Comparison of ENCODE assay signal across 16 cellular contexts in genomic region chr3:38634133-38634532, GRCh38. TPM values are rescaled to one million over a fixed set of nuclear protein-coding genes. Genes with fewer than 3 reads are reported as not detected.
DNase-seq lines count a peak whose midpoint lies in the region; ATAC-seq and TF ChIP-seq lines count a peak whose summit lies in the region.
"Had no signal": no experiment of that assay in that cellular context is flagged by ENCODE, and none has a peak within 500 bp of the region (broad histone marks: within the 10 kb centered on the region; RNA-seq: fewer than 3 reads in every experiment).

No MANE protein-coding gene starts in this region.

- WGBS in heart left ventricle, 4 donors, result 21 to 26% (median 23%) methylated on average over 11 of the region's 11 CpGs
- WGBS in smooth muscle cell (ENCODE audit: low lambda C conversion rate), result 57% methylated on average over 11 of the region's 11 CpGs

- peak overlapping the region; percentile 26 for H3K4me2 ChIP-seq in smooth muscle cell

- H3K27ac ChIP-seq in SJSA1, result no peak overlapping the region
- peak overlapping the region in 9 of 12 donors; percentile 27 to 97 (median 70) for H3K27ac ChIP-seq in heart left ventricle
- no peak overlapping the region for H3K27ac ChIP-seq in smooth muscle cell (ENCODE audit: low read depth)
- H3K27ac ChIP-seq in caudate nucleus (ENCODE audit: low read depth, low read length), result no peak overlapping the region
- H3K27ac ChIP-seq: ascending aorta had no signal

- no peak overlapping the region for H3K9ac ChIP-seq in smooth muscle cell (ENCODE audit: low read depth)

- H3K79me2 ChIP-seq in smooth muscle cell (ENCODE audit: low read depth), result no peaks in the 10 kb centered on the region

- peaks cover 16% of the 10 kb centered on the region for H3K4me1 ChIP-seq in SJSA1 (replicated peaks)
- peaks cover 0 to 83% (median 35%) of the 10 kb centered on the region in 12 donors for H3K4me1 ChIP-seq in heart left ventricle
- peaks cover 6% of the 10 kb centered on the region for H3K4me1 ChIP-seq in smooth muscle cell (ENCODE audit: low read depth)
- H3K4me1 ChIP-seq: ascending aorta had no signal

- H3K9me3 ChIP-seq in SJSA1 (replicated peaks) (no peaks in the 10 kb centered on the region), heart left ventricle (no peaks in the 10 kb centered on the region), smooth muscle cell (replicated peaks; ENCODE audit: low read depth) (no peaks in the 10 kb centered on the region)
- H3K9me3 ChIP-seq: ascending aorta had no signal

- no peak overlapping the region for H2AFZ ChIP-seq in smooth muscle cell (ENCODE audit: low read depth)

- intact Hi-C loops in heart left ventricle (cut with DNase I), result no loop called here

- H3K27me3 ChIP-seq in SJSA1 (replicated peaks) (no peaks in the 10 kb centered on the region), heart left ventricle (no peaks in the 10 kb centered on the region), smooth muscle cell (ENCODE audit: low read depth) (peaks cover 23% of the 10 kb centered on the region)
- H3K27me3 ChIP-seq: ascending aorta had no signal

- DNase-seq in HFF-Myc (ENCODE audit: extremely low read depth, low read depth), result peak; percentile 25
- peak; percentile 50 to 72 for DNase-seq in SJSA1 (ENCODE audit: low read depth in 1 of 2, low spot score in 2 of 2)
- DNase-seq in heart left ventricle, result peak in 4 of 5 donors; percentile 33 to 53 (median 50)
- no peak for DNase-seq in smooth muscle cell (lab: John Stamatoyannopoulos, UW; ENCODE audit: unreplicated experiment)
- no peak for DNase-seq in caudate nucleus (lab: John Stamatoyannopoulos, UW)
- DNase-seq in NCI-H2107 treated with DMSO at 0.1 percent for 48 hours (lab: John Stamatoyannopoulos, UW; ENCODE audit: unreplicated experiment), result no peak
- DNase-seq: activated CD4-positive, CD25-positive, alpha-beta regulatory T cell; activated T-cell treated with anti-CD3 and anti-CD28 coated beads, Interleukin-2, amount 50 U/mL, for 1 hour; DMS153; NCI-H510A treated with DMSO at 0.1 percent for 48 hours; SIG-M5 had no signal

- TF ChIP-seq CTCF in HFF-Myc (IDR thresholded peaks at IDR 0.05; ENCODE audit: low read depth, low read length, missing control alignments) (no peak), heart left ventricle (IDR thresholded peaks at IDR 0.05) (no peak), smooth muscle cell (IDR thresholded peaks at IDR 0.05; ENCODE audit: borderline replicate concordance, insufficient read depth, poor library complexity, severe bottlenecking) (no peak)

- no peaks in the 10 kb centered on the region for H3K36me3 ChIP-seq in SJSA1
- peaks cover 0 to 15% (median 0%) of the 10 kb centered on the region in 9 donors for H3K36me3 ChIP-seq in heart left ventricle
- H3K36me3 ChIP-seq in smooth muscle cell (ENCODE audit: low read depth), result no peaks in the 10 kb centered on the region
- H3K36me3 ChIP-seq: ascending aorta had no signal

- TF ChIP-seq POLR2A in heart left ventricle (IDR thresholded peaks at IDR 0.05), result no peak

- no peaks in the 10 kb centered on the region for H4K20me1 ChIP-seq in smooth muscle cell (ENCODE audit: low read depth)

- H3F3A ChIP-seq in smooth muscle cell (ENCODE audit: low read depth), result no peaks in the 10 kb centered on the region

- ATAC-seq in heart left ventricle (peak; percentile 23 to 79 (median 52)), GM18502 (IDR thresholded peaks at IDR 0.05; ENCODE audit: poor library complexity, unreplicated experiment) (no peak)
- ATAC-seq: GM12878, sciatic nerve had no signal

- H3K4me3 ChIP-seq in HFF-Myc (replicated peaks; ENCODE audit: low read depth, low read length) (no peak overlapping the region), SJSA1 (no peak overlapping the region), heart left ventricle (no peak overlapping the region), smooth muscle cell (no peak overlapping the region)
- H3K4me3 ChIP-seq: ascending aorta, GM12878 had no signal

RNA-seq across cellular contexts. Expression of gene SCN5A, which starts 15.4 kb away (rescaled TPM):
- 1.6 and 4.1 TPM in 2 replicates for total RNA-seq in SJSA1 (2014; rRNA removed; shearing (Covaris generic))
- total RNA-seq in heart left ventricle, result 100 to 1,000 TPM; 133 to 242 (median 198) TPM
- polyA plus RNA-seq in heart left ventricle, result 10 to 100 TPM; 88.4 to 92.5 TPM
- total RNA-seq in smooth muscle cell, result 0.76 and 3.4 TPM in 2 replicates
- polyA plus RNA-seq in smooth muscle cell, result 0.93 and 1.6 TPM in 2 replicates
- total RNA-seq: GM12878, mononuclear cell had no signal
- polyA plus RNA-seq: GM12878 had no signal

Comparison
In these comparisons a context has a peak if more than half of its experiments do, and no peak if none do; other contexts are left out.
1. DNase-seq: peak in HFF-Myc (single experiment), SJSA1 (2 of 2) and heart left ventricle (4 of 5); none in smooth muscle cell (single experiment), caudate nucleus (0 of 61) and NCI-H2107 treated with DMSO at 0.1 percent for 48 hours (single experiment).
2. H3K27ac ChIP-seq: peak in heart left ventricle (9 of 12); none in SJSA1 (single experiment), smooth muscle cell (single experiment) and caudate nucleus (single experiment).
3. RNA of gene SCN5A, which starts 15.4 kb away (total RNA-seq): 133 to 242 TPM in heart left ventricle; 0.76 to 3.4 TPM in smooth muscle cell and 1.6 to 4.1 TPM in SJSA1; every median in the first group is over 10 times any median in the second.